25 cellular contexts compared by ENCODE assay signal in genomic region chr7:96713037-96713436, GRCh38.
"Had no signal": no experiment of that assay in that cellular context is flagged by ENCODE, and none has a peak within 500 bp of the region (broad histone marks: within the 10 kb centered on the region; RNA-seq: fewer than 3 reads in every experiment).

No MANE protein-coding gene starts in this region.

- H3K4me3 ChIP-seq: esophagus squamous epithelium, heart right ventricle, left lung, prostate gland, right atrium auricular region, sigmoid colon, testis, tibial artery had no signal

- H3K36me3 ChIP-seq: esophagus squamous epithelium, heart right ventricle, left lung, prostate gland, right atrium auricular region, sigmoid colon, tibial artery had no signal

- H3K27me3 ChIP-seq: right atrium auricular region, testis, tibial artery had no signal

- ATAC-seq: effector memory CD8-positive, alpha-beta T cell; heart right ventricle; left cardiac atrium; left lung; naive thymus-derived CD8-positive, alpha-beta T cell; stimulated activated memory B cell treated with anti-CD40 and anti-IgM and Interleukin-4, amounts not matched to agents 10 μg/mL and 1 μg/mL and 100 μg/mL, for 72 hours; stimulated activated naive CD8-positive, alpha-beta T cell treated with anti-CD3 and anti-CD28 coated beads, Interleukin-15, Interleukin-2, amounts not matched to agents 100 U/mL and 50 U/mL, for 24 hours had no signal

- FAIRE-seq: endometrium, islet of Langerhans had no signal

- DNase-seq: cortex of kidney; effector memory CD8-positive, alpha-beta T cell; erythroblast; esophagus squamous epithelium; foreskin melanocyte; glutamatergic neuron; heart right ventricle; hippocampal formation; left cardiac atrium; left lung; naive thymus-derived CD8-positive, alpha-beta T cell; nephron progenitor cell; nucleus accumbens; sigmoid colon; stimulated activated CD4-positive, alpha-beta T cell treated with anti-CD3 and anti-CD28 coated beads, Interleukin-2, amount 100 ng/mL, for 24 hours; stimulated activated CD4-positive, alpha-beta T cell treated with anti-CD3 and anti-CD28 coated beads, Interleukin-4, amount 100 ng/mL, for 24 hours; stimulated activated naive CD8-positive, alpha-beta T cell treated with anti-CD3 and anti-CD28 coated beads, Interleukin-15, Interleukin-2, amounts not matched to agents 100 U/mL and 50 U/mL, for 24 hours; substantia nigra; testis; tibial artery had no signal

- H3K9me3 ChIP-seq: prostate gland, right atrium auricular region, testis, tibial artery had no signal

- H3K4me1 ChIP-seq: prostate gland had no signal

- H3K27ac ChIP-seq: esophagus squamous epithelium, heart right ventricle, left lung, prostate gland, right atrium auricular region, sigmoid colon, testis, tibial artery had no signal
